Comparison of ENCODE assay signal across 35 cellular contexts in genomic region chr11:23764285-23764684, GRCh38.
"Had no signal": no experiment of that assay in that cellular context is flagged by ENCODE, and none has a peak within 500 bp of the region (broad histone marks: within the 10 kb centered on the region; RNA-seq: fewer than 3 reads in every experiment).

No MANE protein-coding gene starts in this region.

- H3K36me3 Mint-ChIP-seq: activated CD4-positive, alpha-beta memory T cell treated with anti-CD3 and anti-CD28 coated beads for 36 hours; activated naive CD4-positive, alpha-beta T cell treated with anti-CD3 and anti-CD28 coated beads, Interleukin-2, amount 50 U/mL, for 72 hours; activated naive CD8-positive, alpha-beta T cell treated with anti-CD3 and anti-CD28 coated beads for 36 hours had no signal

- H3K36me3 ChIP-seq: adrenal gland, cardiac muscle cell had no signal

- ATAC-seq: activated CD4-positive, alpha-beta T cell treated with anti-CD3 and anti-CD28 coated beads for 36 hours; activated CD4-positive, CD25-positive, alpha-beta regulatory T cell treated with anti-CD3 and anti-CD28 coated beads, Interleukin-2, amount 50 U/mL, for 24 hours; activated CD8-positive, alpha-beta T cell treated with anti-CD3 and anti-CD28 coated beads for 36 hours; activated naive CD4-positive, alpha-beta T cell treated with anti-CD3 and anti-CD28 coated beads, Interleukin-2, amount 50 U/mL, for 72 hours; activated T-cell treated with anti-CD3 and anti-CD28 coated beads, Interleukin-2, amount 50 U/mL, for 4 hours; activated T-cell treated with anti-CD3 and anti-CD28 coated beads, Interleukin-2, amount 50 U/mL, for 72 hours; activated T-helper 17 cell treated with anti-CD3 and anti-CD28 coated beads, Interleukin-2, amount 50 U/mL, for 72 hours; body of pancreas had no signal

- H3K4me1 ChIP-seq: body of pancreas had no signal

- DNase-seq: activated CD4-positive, alpha-beta memory T cell treated with anti-CD3 and anti-CD28 coated beads for 36 hours; activated CD4-positive, alpha-beta T cell treated with anti-CD3 and anti-CD28 coated beads for 1 hour; activated CD4-positive, alpha-beta T cell treated with anti-CD3 and anti-CD28 coated beads for 36 hours; activated CD4-positive, alpha-beta T cell treated with anti-CD3 and anti-CD28 coated beads for 48 hours; activated CD4-positive, alpha-beta T cell treated with anti-CD3 and anti-CD28 coated beads, Interleukin-2, amount 10 ng/mL, durations not matched to agents 7 days and 5 days; activated CD4-positive, CD25-positive, alpha-beta regulatory T cell; activated CD8-positive, alpha-beta memory T cell treated with anti-CD3 and anti-CD28 coated beads, Interleukin-2, amount 50 U/mL, for 4 hours; activated CD8-positive, alpha-beta T cell treated with anti-CD3 and anti-CD28 coated beads for 36 hours; activated effector memory CD4-positive, alpha-beta T cell treated with anti-CD3 and anti-CD28 coated beads, Interleukin-2, amount 50 U/mL, for 16 hours; activated gamma-delta T cell treated with Interleukin-2 at 50 U/mL for 16 hours; activated naive CD4-positive, alpha-beta T cell; activated naive CD4-positive, alpha-beta T cell treated with anti-CD3 and anti-CD28 coated beads for 36 hours; activated naive CD4-positive, alpha-beta T cell treated with anti-CD3 and anti-CD28 coated beads, Interleukin-2, amount 50 U/mL, for 16 hours; activated naive CD8-positive, alpha-beta T cell treated with anti-CD3 and anti-CD28 coated beads for 36 hours; activated T-cell treated with anti-CD3 and anti-CD28 coated beads for 4 hours; activated T-cell treated with anti-CD3 and anti-CD28 coated beads, Interleukin-2, amount 50 U/mL, for 1 hour; activated T-cell treated with anti-CD3 and anti-CD28 coated beads, Interleukin-2, amount 50 U/mL, for 4 hours; activated T-cell treated with anti-CD3 and anti-CD28 coated beads, Interleukin-2, amount 50 U/mL, for 72 hours; adrenal gland; amniotic stem cell; aorta; body of pancreas; caudate nucleus; cerebellar nuclear complex; T-helper 1 cell; T-helper 2 cell; T-helper 9 cell had no signal

- H3K4me3 Mint-ChIP-seq: activated CD4-positive, alpha-beta memory T cell treated with anti-CD3 and anti-CD28 coated beads for 36 hours; activated CD4-positive, alpha-beta T cell treated with anti-CD3 and anti-CD28 coated beads for 36 hours; activated CD4-positive, alpha-beta T cell treated with anti-CD3 and anti-CD28 coated beads, Interleukin-2, amount 10 ng/mL, durations not matched to agents 7 days and 5 days; activated CD8-positive, alpha-beta T cell treated with anti-CD3 and anti-CD28 coated beads for 36 hours; activated naive CD4-positive, alpha-beta T cell treated with anti-CD3 and anti-CD28 coated beads for 36 hours; activated naive CD8-positive, alpha-beta T cell treated with anti-CD3 and anti-CD28 coated beads for 36 hours; activated T-cell treated with anti-CD3 and anti-CD28 coated beads, Interleukin-2, amount 50 U/mL, for 4 hours; activated T-cell treated with anti-CD3 and anti-CD28 coated beads, Interleukin-2, amount 50 U/mL, for 72 hours; activated T-helper 1 cell treated with anti-CD3 and anti-CD28 coated beads, Interleukin-12 subunit alpha, Interleukin-12 subunit beta, Interleukin-2, Interleukin-4 antibody, amounts not matched to agents 30 ng/mL and 10 ng/mL and 1 ng/mL, durations not matched to agents 14 hours and 24 hours and 36 hours; activated T-helper 17 cell treated with anti-CD3 and anti-CD28 coated beads, Interleukin-2, amount 50 U/mL, for 72 hours; central memory CD8-positive, alpha-beta T cell; T-helper 1 cell treated with Interleukin-12 subunit alpha and Interleukin-12 subunit beta and Interleukin-4 antibody, amounts not matched to agents 30 μg/mL and 1 μg/mL, for 36 hours; T-helper 2 cell treated with Interferon-gamma antibody and Interleukin-4, amounts not matched to agents 5 μg/mL and 100 μg/mL, for 36 hours had no signal

- H3K4me1 Mint-ChIP-seq: activated CD4-positive, alpha-beta T cell treated with anti-CD3 and anti-CD28 coated beads for 36 hours; activated CD4-positive, alpha-beta T cell treated with anti-CD3 and anti-CD28 coated beads, Interleukin-2, amount 10 ng/mL, durations not matched to agents 7 days and 5 days; activated naive CD8-positive, alpha-beta T cell treated with anti-CD3 and anti-CD28 coated beads for 36 hours; activated T-helper 17 cell treated with anti-CD3 and anti-CD28 coated beads, Interleukin-2, amount 50 U/mL, for 72 hours; central memory CD8-positive, alpha-beta T cell had no signal

- H3K9me3 Mint-ChIP-seq: activated T-helper 1 cell treated with anti-CD3 and anti-CD28 coated beads, Interleukin-12 subunit alpha, Interleukin-12 subunit beta, Interleukin-2, Interleukin-4 antibody, amounts not matched to agents 30 ng/mL and 10 ng/mL and 1 ng/mL, durations not matched to agents 14 hours and 24 hours and 36 hours had no signal

- H3K27me3 ChIP-seq: adrenal gland, body of pancreas, cardiac muscle cell had no signal

- H3K9me3 ChIP-seq: body of pancreas had no signal

- H3K27me3 Mint-ChIP-seq: activated CD4-positive, alpha-beta memory T cell treated with anti-CD3 and anti-CD28 coated beads for 36 hours; activated CD4-positive, alpha-beta T cell treated with anti-CD3 and anti-CD28 coated beads for 36 hours; activated CD4-positive, alpha-beta T cell treated with anti-CD3 and anti-CD28 coated beads, Interleukin-2, amount 10 ng/mL, durations not matched to agents 7 days and 5 days; activated CD8-positive, alpha-beta T cell treated with anti-CD3 and anti-CD28 coated beads for 36 hours; activated naive CD8-positive, alpha-beta T cell treated with anti-CD3 and anti-CD28 coated beads for 36 hours; activated T-helper 17 cell treated with anti-CD3 and anti-CD28 coated beads, Interleukin-2, amount 50 U/mL, for 72 hours; central memory CD8-positive, alpha-beta T cell had no signal

- H3K4me3 ChIP-seq: adrenal gland, body of pancreas, cardiac muscle cell had no signal

- H3K27ac Mint-ChIP-seq: activated CD4-positive, alpha-beta memory T cell treated with anti-CD3 and anti-CD28 coated beads for 36 hours; activated CD4-positive, alpha-beta T cell treated with anti-CD3 and anti-CD28 coated beads for 36 hours; activated CD4-positive, alpha-beta T cell treated with anti-CD3 and anti-CD28 coated beads, Interleukin-2, amount 10 ng/mL, durations not matched to agents 7 days and 5 days; activated CD8-positive, alpha-beta T cell treated with anti-CD3 and anti-CD28 coated beads for 36 hours; activated naive CD4-positive, alpha-beta T cell treated with anti-CD3 and anti-CD28 coated beads for 36 hours; activated naive CD4-positive, alpha-beta T cell treated with anti-CD3 and anti-CD28 coated beads, Interleukin-2, amount 50 U/mL, for 72 hours; activated naive CD8-positive, alpha-beta T cell treated with anti-CD3 and anti-CD28 coated beads for 36 hours; activated T-cell treated with anti-CD3 and anti-CD28 coated beads, Interleukin-2, amount 50 U/mL, for 72 hours; activated T-helper 1 cell treated with anti-CD3 and anti-CD28 coated beads, Interleukin-12 subunit alpha, Interleukin-12 subunit beta, Interleukin-2, Interleukin-4 antibody, amounts not matched to agents 30 ng/mL and 10 ng/mL and 1 ng/mL, durations not matched to agents 14 hours and 24 hours and 36 hours; activated T-helper 17 cell treated with anti-CD3 and anti-CD28 coated beads, Interleukin-2, amount 50 U/mL, for 72 hours; T-helper 1 cell treated with Interleukin-12 subunit alpha and Interleukin-12 subunit beta and Interleukin-4 antibody, amounts not matched to agents 30 μg/mL and 1 μg/mL, for 36 hours; T-helper 2 cell treated with Interferon-gamma antibody and Interleukin-4, amounts not matched to agents 5 μg/mL and 100 μg/mL, for 36 hours had no signal
